Comparison of ENCODE assay signal across 1 cellular context in the genomic region with DNA sequence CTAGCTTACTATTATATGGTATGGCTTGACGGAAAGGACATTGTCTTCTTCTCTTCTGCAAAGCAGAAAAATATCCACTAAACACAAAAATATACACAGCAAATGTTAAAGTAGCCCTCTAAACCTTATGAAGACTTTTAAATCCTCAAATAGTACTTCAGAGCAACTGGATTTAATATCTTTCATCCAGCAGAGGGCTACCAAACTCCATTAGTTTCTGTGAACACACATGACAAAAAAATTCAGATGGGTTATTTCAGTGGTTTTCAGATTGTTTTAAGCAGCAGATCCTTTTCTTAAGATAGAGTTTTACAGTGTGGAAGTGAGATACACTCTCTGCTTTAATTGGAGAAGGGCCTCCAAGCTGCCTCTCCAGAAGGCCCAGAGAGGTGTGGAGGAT.
A peak's percentile ranks its signal among the peaks of the same experiment; 100 is the strongest.
TF ChIP-seq lines count a peak whose summit lies in the region.

No MANE protein-coding gene starts in this region.

TF ChIP-seq in GM12878, 131 proteins besides CTCF, POLR2A, EP300 and RAD21:
- TF ChIP-seq, protein P1, sequence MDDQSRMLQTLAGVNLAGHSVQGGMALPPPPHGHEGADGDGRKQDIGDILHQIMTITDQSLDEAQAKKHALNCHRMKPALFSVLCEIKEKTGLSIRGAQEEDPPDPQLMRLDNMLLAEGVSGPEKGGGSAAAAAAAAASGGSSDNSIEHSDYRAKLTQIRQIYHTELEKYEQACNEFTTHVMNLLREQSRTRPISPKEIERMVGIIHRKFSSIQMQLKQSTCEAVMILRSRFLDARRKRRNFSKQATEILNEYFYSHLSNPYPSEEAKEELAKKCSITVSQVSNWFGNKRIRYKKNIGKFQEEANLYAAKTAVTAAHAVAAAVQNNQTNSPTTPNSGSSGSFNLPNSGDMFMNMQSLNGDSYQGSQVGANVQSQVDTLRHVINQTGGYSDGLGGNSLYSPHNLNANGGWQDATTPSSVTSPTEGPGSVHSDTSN (IDR thresholded peaks at IDR 0.05; ENCODE audit: insufficient replicate concordance, low read depth, low read length) = no peak
- TF ChIP-seq, protein P2, sequence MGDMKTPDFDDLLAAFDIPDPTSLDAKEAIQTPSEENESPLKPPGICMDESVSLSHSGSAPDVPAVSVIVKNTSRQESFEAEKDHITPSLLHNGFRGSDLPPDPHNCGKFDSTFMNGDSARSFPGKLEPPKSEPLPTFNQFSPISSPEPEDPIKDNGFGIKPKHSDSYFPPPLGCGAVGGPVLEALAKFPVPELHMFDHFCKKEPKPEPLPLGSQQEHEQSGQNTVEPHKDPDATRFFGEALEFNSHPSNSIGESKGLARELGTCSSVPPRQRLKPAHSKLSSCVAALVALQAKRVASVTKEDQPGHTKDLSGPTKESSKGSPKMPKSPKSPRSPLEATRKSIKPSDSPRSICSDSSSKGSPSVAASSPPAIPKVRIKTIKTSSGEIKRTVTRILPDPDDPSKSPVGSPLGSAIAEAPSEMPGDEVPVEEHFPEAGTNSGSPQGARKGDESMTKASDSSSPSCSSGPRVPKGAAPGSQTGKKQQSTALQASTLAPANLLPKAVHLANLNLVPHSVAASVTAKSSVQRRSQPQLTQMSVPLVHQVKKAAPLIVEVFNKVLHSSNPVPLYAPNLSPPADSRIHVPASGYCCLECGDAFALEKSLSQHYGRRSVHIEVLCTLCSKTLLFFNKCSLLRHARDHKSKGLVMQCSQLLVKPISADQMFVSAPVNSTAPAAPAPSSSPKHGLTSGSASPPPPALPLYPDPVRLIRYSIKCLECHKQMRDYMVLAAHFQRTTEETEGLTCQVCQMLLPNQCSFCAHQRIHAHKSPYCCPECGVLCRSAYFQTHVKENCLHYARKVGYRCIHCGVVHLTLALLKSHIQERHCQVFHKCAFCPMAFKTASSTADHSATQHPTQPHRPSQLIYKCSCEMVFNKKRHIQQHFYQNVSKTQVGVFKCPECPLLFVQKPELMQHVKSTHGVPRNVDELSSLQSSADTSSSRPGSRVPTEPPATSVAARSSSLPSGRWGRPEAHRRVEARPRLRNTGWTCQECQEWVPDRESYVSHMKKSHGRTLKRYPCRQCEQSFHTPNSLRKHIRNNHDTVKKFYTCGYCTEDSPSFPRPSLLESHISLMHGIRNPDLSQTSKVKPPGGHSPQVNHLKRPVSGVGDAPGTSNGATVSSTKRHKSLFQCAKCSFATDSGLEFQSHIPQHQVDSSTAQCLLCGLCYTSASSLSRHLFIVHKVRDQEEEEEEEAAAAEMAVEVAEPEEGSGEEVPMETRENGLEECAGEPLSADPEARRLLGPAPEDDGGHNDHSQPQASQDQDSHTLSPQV (IDR thresholded peaks at IDR 0.05) = no peak
- TF ChIP-seq, protein P3, sequence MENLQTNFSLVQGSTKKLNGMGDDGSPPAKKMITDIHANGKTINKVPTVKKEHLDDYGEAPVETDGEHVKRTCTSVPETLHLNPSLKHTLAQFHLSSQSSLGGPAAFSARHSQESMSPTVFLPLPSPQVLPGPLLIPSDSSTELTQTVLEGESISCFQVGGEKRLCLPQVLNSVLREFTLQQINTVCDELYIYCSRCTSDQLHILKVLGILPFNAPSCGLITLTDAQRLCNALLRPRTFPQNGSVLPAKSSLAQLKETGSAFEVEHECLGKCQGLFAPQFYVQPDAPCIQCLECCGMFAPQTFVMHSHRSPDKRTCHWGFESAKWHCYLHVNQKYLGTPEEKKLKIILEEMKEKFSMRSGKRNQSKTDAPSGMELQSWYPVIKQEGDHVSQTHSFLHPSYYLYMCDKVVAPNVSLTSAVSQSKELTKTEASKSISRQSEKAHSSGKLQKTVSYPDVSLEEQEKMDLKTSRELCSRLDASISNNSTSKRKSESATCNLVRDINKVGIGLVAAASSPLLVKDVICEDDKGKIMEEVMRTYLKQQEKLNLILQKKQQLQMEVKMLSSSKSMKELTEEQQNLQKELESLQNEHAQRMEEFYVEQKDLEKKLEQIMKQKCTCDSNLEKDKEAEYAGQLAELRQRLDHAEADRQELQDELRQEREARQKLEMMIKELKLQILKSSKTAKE (IDR thresholded peaks at IDR 0.05; ENCODE audit: low read depth, poor library complexity, severe bottlenecking) = no peak
- no peak for TF ChIP-seq TBL1XR1 (IDR thresholded peaks at IDR 0.05; ENCODE audit: low read depth, low read length)
- peak; percentile 26; the same call in 1 of the 2 replicates for TF ChIP-seq SMC3 (IDR thresholded peaks at IDR 0.05; ENCODE audit: borderline replicate concordance, low read length)
